In the genomic region with DNA sequence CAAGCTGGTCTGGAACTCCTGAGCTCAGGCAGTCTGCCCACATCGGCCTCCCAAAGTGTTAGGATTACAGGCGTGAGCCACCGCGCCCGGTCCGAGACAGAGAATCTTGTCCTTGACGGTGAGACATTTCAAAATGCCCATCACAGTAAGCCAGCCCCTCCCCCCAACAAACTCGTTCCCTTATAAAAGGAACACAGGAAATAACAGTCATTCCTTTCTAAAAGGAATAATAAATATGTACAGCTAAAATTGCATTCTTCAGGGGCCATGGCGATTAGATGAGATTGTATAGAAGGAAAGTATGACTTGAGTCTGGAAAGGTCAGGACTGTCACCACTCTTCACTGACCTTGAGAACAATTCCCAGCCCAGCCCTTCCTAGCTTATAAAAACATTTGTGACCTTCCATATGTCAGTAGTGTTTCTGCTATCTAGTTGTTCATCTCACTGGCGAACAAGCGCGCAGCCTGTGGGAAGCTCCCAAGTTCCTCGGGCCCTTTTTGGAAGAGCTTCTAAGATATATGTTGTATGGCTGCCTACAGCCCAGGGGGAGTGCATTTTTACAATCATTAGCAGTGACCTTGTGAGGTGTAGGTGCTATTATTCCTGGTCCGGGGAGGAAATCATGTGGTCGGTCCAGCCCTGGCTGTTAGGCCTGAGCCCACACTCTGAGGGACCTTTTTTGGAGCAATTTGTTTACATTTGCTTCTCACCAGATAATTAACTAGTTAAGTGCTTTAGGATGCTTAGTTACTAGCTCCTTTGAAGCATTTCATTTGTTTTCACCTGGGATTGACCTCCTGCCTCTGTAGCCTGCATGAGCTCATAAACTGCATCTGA, we compare ENCODE assay signal across 1 cellular context.
TF ChIP-seq lines count a peak whose summit lies in the region.

No MANE protein-coding gene starts in this region.

TF ChIP-seq in H1, 55 proteins besides CTCF, POLR2A, EP300 and RAD21:
- TF ChIP-seq, protein P1, sequence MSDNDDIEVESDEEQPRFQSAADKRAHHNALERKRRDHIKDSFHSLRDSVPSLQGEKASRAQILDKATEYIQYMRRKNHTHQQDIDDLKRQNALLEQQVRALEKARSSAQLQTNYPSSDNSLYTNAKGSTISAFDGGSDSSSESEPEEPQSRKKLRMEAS (IDR thresholded peaks at IDR 0.05): no peak
- TF ChIP-seq RNF2 (IDR thresholded peaks at IDR 0.05; ENCODE audit: borderline replicate concordance, low read depth, low read length, missing control alignments, poor library complexity, severe bottlenecking): no peak
- TF ChIP-seq PHF8 (conservative IDR thresholded peaks at IDR 0.05; ENCODE audit: low read depth, low read length): no peak
- TF ChIP-seq RXRA (IDR thresholded peaks at IDR 0.05; ENCODE audit: insufficient read depth, low read depth, low read length): no peak
- TF ChIP-seq JUND (IDR thresholded peaks at IDR 0.05; ENCODE audit: low read length): no peak
- no peak for TF ChIP-seq RFX5 (IDR thresholded peaks at IDR 0.05; ENCODE audit: borderline replicate concordance, low read depth, low read length)
- TF ChIP-seq NANOG (IDR thresholded peaks at IDR 0.05; ENCODE audit: insufficient read depth, low read depth, low read length, poor library complexity, severe bottlenecking): no peak
- TF ChIP-seq BRCA1 (IDR thresholded peaks at IDR 0.05; ENCODE audit: low read depth, low read length): no peak
- TF ChIP-seq BCL11A (IDR thresholded peaks at IDR 0.05; ENCODE audit: low read depth in 2 of 2, low read length in 2 of 2): no peak
- TF ChIP-seq MAFK (IDR thresholded peaks at IDR 0.05; ENCODE audit: low read depth, low read length): no peak
- TF ChIP-seq ASH2L (IDR thresholded peaks at IDR 0.05; ENCODE audit: low read length): no peak
- TF ChIP-seq, protein P2, sequence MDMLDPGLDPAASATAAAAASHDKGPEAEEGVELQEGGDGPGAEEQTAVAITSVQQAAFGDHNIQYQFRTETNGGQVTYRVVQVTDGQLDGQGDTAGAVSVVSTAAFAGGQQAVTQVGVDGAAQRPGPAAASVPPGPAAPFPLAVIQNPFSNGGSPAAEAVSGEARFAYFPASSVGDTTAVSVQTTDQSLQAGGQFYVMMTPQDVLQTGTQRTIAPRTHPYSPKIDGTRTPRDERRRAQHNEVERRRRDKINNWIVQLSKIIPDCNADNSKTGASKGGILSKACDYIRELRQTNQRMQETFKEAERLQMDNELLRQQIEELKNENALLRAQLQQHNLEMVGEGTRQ (IDR thresholded peaks at IDR 0.05; ENCODE audit: low read length): no peak
- no peak for TF ChIP-seq TCF12 (IDR thresholded peaks at IDR 0.05; ENCODE audit: low read depth, low read length)
- no peak for TF ChIP-seq CBX5 (IDR thresholded peaks at IDR 0.05; ENCODE audit: low read depth, low read length)
- TF ChIP-seq EZH2 (IDR thresholded peaks at IDR 0.05; ENCODE audit: low read depth, low read length, severe bottlenecking): no peak
- no peak for TF ChIP-seq CBX8 (IDR thresholded peaks at IDR 0.05; ENCODE audit: borderline replicate concordance, low read depth, low read length)
- no peak for TF ChIP-seq TEAD4 (IDR thresholded peaks at IDR 0.05; ENCODE audit: low read depth, low read length)
- no peak for TF ChIP-seq SIN3A (conservative IDR thresholded peaks at IDR 0.05 in 1 of 2, IDR thresholded peaks at IDR 0.05 in 1 of 2; ENCODE audit: low read depth in 1 of 2, low read length in 2 of 2)
